28 cellular contexts compared by ENCODE assay signal in the genomic region with DNA sequence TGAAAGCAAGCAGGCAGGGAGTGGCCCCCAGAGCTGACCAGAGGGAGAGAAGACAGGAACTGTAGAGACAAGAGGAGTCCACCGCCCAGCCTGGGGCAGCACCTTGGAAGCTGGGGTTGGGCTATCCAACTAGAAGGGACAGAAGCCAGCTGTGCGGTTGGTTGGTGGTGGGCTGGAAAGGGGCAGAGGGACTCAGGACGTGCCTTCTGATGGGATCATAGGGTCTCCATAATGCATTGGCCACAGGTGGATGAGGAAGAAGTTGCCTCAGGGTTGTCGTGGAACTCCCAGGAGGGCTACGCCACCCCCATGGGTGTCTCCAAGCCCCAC.
DNase-seq lines count a peak whose midpoint lies in the region; ATAC-seq and TF ChIP-seq lines count a peak whose summit lies in the region.
"Had no signal": no experiment of that assay in that cellular context is flagged by ENCODE, and none has a peak within 500 bp of the region (broad histone marks: within the 10 kb centered on the region; RNA-seq: fewer than 3 reads in every experiment).

No MANE protein-coding gene starts in this region.

- H3K4me2 ChIP-seq in mammary epithelial cell (ENCODE audit: insufficient read depth, low read depth, low read length), result no peak overlapping the region
- H3K4me2 ChIP-seq: KMS-11, neural progenitor cell had no signal

- no peak overlapping the region for H3K4me3 ChIP-seq in HL-60 (replicated peaks; ENCODE audit: insufficient read depth, low read length)
- no peak overlapping the region for H3K4me3 ChIP-seq in transverse colon
- H3K4me3 ChIP-seq in mammary epithelial cell (replicated peaks in 1 of 3; ENCODE audit: insufficient read depth in 1 of 3, low read depth in 2 of 3, low read length in 3 of 3), result no peak overlapping the region
- H3K4me3 ChIP-seq: cardiac muscle cell, GM12878, MG63, neural progenitor cell, suprapubic skin, uterus had no signal

- no TSS peak for BruUV-seq in mammary epithelial cell (replicated peaks; lab: Mats Ljungman, UMichigan)

- no peaks in the 10 kb centered on the region for H3K27me3 ChIP-seq in HL-60 (ENCODE audit: insufficient read depth, poor library complexity, severe bottlenecking)
- H3K27me3 ChIP-seq in transverse colon, result no peaks in the 10 kb centered on the region
- no peaks in the 10 kb centered on the region for H3K27me3 ChIP-seq in mammary epithelial cell (ENCODE audit: insufficient read depth, low read length)
- H3K27me3 ChIP-seq: cardiac muscle cell, MG63, neural progenitor cell, suprapubic skin, uterus had no signal

- H3K36me3 ChIP-seq in transverse colon, result no peaks in the 10 kb centered on the region
- no peaks in the 10 kb centered on the region for H3K36me3 ChIP-seq in mammary epithelial cell (ENCODE audit: insufficient read depth, low read length)
- H3K36me3 ChIP-seq: cardiac muscle cell, MG63, neural progenitor cell, suprapubic skin, uterus had no signal

- H2AFZ ChIP-seq in mammary epithelial cell (ENCODE audit: low read depth, low read length), result no peak overlapping the region

- DNase-seq in cardiac septum (ENCODE audit: low spot score) (peak; percentile 70), Right ventricle myocardium inferior (ENCODE audit: missing footprints) (no peak), HL-60 (ENCODE audit: low read depth in 1 of 2, low spot score in 1 of 2) (no peak), mucosa of gallbladder (ENCODE audit: low spot score) (peak; percentile 9), transverse colon (peak; percentile 3), mammary epithelial cell (no peak), DMS114 treated with DMSO at 0.1 percent for 48 hours (lab: John Stamatoyannopoulos, UW; ENCODE audit: unreplicated experiment) (no peak)
- DNase-seq: activated T-cell treated with anti-CD3 and anti-CD28 coated beads, Interleukin-2, amount 50 U/mL, for 72 hours; cortex of kidney; effector memory CD4-positive, alpha-beta T cell; immature natural killer cell; MG63; NCI-H1417 treated with DMSO at 0.1 percent for 48 hours; NCI-H2081 treated with DMSO at 0.1 percent for 48 hours; NCI-H226; NCI-H69; stimulated activated CD4-positive, alpha-beta T cell treated with anti-CD3 and anti-CD28 coated beads, Interleukin-15, amount 100 ng/mL, for 24 hours; stimulated activated CD4-positive, alpha-beta T cell treated with anti-CD3 and anti-CD28 coated beads, Interleukin-4, amount 100 ng/mL, for 4 hours; uterus had no signal

- CTCF ChIA-PET in mammary epithelial cell (lab: Charles Lee; ENCODE audit: low non-redundant PET), result no interaction called here

- no peaks in the 10 kb centered on the region for H3K79me2 ChIP-seq in mammary epithelial cell (ENCODE audit: insufficient read depth, low read length)

- H3K4me1 ChIP-seq in transverse colon (no peaks in the 10 kb centered on the region), mammary epithelial cell (ENCODE audit: insufficient read depth, low read length) (peaks cover 16% of the 10 kb centered on the region)
- H3K4me1 ChIP-seq: neural progenitor cell, uterus had no signal

- H4K20me1 ChIP-seq in mammary epithelial cell (ENCODE audit: insufficient read depth, low read length), result no peaks in the 10 kb centered on the region

- TF ChIP-seq CTCF in HL-60 (IDR thresholded peaks at IDR 0.05; ENCODE audit: insufficient read depth, low read length) (no peak), transverse colon (IDR thresholded peaks at IDR 0.05) (no peak), mammary epithelial cell (conservative IDR thresholded peaks at IDR 0.05 in 1 of 2, IDR thresholded peaks at IDR 0.05 in 1 of 2; ENCODE audit: extremely low read depth in 1 of 2, insufficient read depth in 1 of 2, low read depth in 1 of 2, low read length in 2 of 2) (no peak)

- intact Hi-C loops in cardiac septum (cut with DNase I), result no loop called here
- intact Hi-C loops in Right ventricle myocardium inferior (cut with DNase I), result no loop called here
- intact Hi-C loops in transverse colon (cut with DNase I; ENCODE audit: low total_unique reads), result no loop called here
- intact Hi-C loops in mammary epithelial cell (cut with micrococcal nuclease), result loop anchor here (10.0 kb wide), 1 partner anchor 112 kb away; the partner anchor contains the start of gene RET

- no peak overlapping the region for H3K9ac ChIP-seq in mammary epithelial cell (ENCODE audit: insufficient read depth, low read length)
- H3K9ac ChIP-seq: KMS-11, neural progenitor cell had no signal

- H3K27ac ChIP-seq in HL-60 (replicated peaks) (peak overlapping the region; percentile 90), transverse colon (no peak overlapping the region), mammary epithelial cell (ENCODE audit: insufficient read depth, low read depth, low read length) (no peak overlapping the region)
- H3K27ac ChIP-seq: cardiac muscle cell, epithelial cell of prostate, KMS-11, neural progenitor cell, suprapubic skin, uterus had no signal

- 70 to 90% methylated on average over 2 to 5 of the region's 5 CpGs for WGBS in transverse colon (ENCODE audit: low coverage in 1 of 2), 2 donors
- 100% methylated on average over 4 of the region's 5 CpGs for WGBS in mammary epithelial cell (ENCODE audit: low coverage, missing lambda C conversion rate)

- in situ Hi-C loops in transverse colon (cut with MboI; ENCODE audit: low pct_ligation_motif_present in 1 of 4, low pct_unique_long_range_greater_than_20kb in 1 of 4, low sequenced_read_pairs in 3 of 4) (no loop called here), mammary epithelial cell (cut with MboI; ENCODE audit: low sequenced_read_pairs in 2 of 2) (no loop called here)

- TF ChIP-seq EP300 in transverse colon (IDR thresholded peaks at IDR 0.05; ENCODE audit: low read depth), result no peak

- no peak for TF ChIP-seq POLR2A in transverse colon (IDR thresholded peaks at IDR 0.05)

- no peak for ATAC-seq in Right ventricle myocardium inferior
- ATAC-seq in HG03175 (IDR thresholded peaks at IDR 0.05; ENCODE audit: unreplicated experiment), result no peak
- ATAC-seq: activated T-cell treated with anti-CD3 and anti-CD28 coated beads, Interleukin-2, amount 50 U/mL, for 72 hours; CD8-positive, alpha-beta T cell; GM12878; left colon had no signal

- H3K9me3 ChIP-seq in transverse colon, result no peaks in the 10 kb centered on the region
- no peaks in the 10 kb centered on the region for H3K9me3 ChIP-seq in mammary epithelial cell (replicated peaks; ENCODE audit: insufficient read depth, low read length)
- H3K9me3 ChIP-seq: MG63, suprapubic skin, uterus had no signal

- dilution Hi-C loops in mammary epithelial cell (cut with HindIII; ENCODE audit: low sequenced_read_pairs), result no loop called here

Comparison
In these comparisons a context has a peak if more than half of its experiments do, and no peak if none do; other contexts are left out.
1. DNase-seq: peak in cardiac septum (single experiment), mucosa of gallbladder (single experiment) and transverse colon (single experiment); none in Right ventricle myocardium inferior (single experiment), HL-60 (0 of 2), mammary epithelial cell (single experiment) and DMS114 treated with DMSO at 0.1 percent for 48 hours (single experiment).